9 cellular contexts compared by ENCODE assay signal in genomic region chr17:18370761-18371160, GRCh38. TPM values are rescaled to one million over a fixed set of nuclear protein-coding genes. Genes with fewer than 3 reads are reported as not detected.
"Had no signal": no experiment of that assay in that cellular context is flagged by ENCODE, and none has a peak within 500 bp of the region (broad histone marks: within the 10 kb centered on the region; RNA-seq: fewer than 3 reads in every experiment).

No MANE protein-coding gene starts in this region.

- FAIRE-seq: HepG2, HTR-8/SVneo had no signal

- H3K9ac ChIP-seq: KMS-11 had no signal

- H3K27ac ChIP-seq: HL-60 had no signal

- H3K4me3 Mint-ChIP-seq: IgD-negative memory B cell had no signal

- DNase-seq: IMR-90, KBM-7, KG1 had no signal

- ATAC-seq: HepG2 had no signal

RNA-seq across cellular contexts. Expression of gene EVPLL, which starts 6.8 kb away (rescaled TPM):
- total RNA-seq: HT1080, IMR-90 had no signal
- polyA plus RNA-seq: HepG2, IgD-negative memory B cell, IMR-90 had no signal
